In the genomic region with DNA sequence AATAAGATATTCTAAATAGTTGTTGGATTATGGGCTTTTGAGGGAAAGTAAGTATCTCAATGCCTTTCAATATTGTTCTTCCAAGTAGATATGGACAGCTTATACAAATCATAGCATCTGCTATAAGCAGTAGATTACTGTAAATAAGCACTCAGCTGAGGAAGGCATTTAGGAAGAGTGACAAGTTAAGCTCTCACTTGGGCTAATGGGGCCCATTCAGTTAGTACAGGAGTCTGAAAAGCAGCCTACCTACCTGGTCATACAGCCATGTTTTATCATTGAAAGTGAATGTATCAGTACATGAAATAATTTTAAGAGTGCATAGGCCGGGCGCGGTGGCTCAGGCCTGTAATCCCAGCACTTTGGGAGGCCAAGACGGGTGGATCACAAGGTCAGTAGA, we compare ENCODE assay signal across 16 cellular contexts.
DNase-seq lines count a peak whose midpoint lies in the region; ATAC-seq and TF ChIP-seq lines count a peak whose summit lies in the region.
"Had no signal": no experiment of that assay in that cellular context is flagged by ENCODE, and none has a peak within 500 bp of the region (broad histone marks: within the 10 kb centered on the region; RNA-seq: fewer than 3 reads in every experiment).

No MANE protein-coding gene starts in this region.

- H3K9me2 ChIP-seq in GM23338 (ENCODE audit: insufficient read depth) (no peaks in the 10 kb centered on the region), MM.1S (replicated peaks; ENCODE audit: insufficient read depth, low read length) (no peaks in the 10 kb centered on the region)

- H3K27ac Mint-ChIP-seq in GM23338 (no peak overlapping the region), brain (peak overlapping the region in 3 of 5 experiments; percentile 81 to 88 (median 84))
- H3K27ac Mint-ChIP-seq: CD4-positive, alpha-beta T cell had no signal

- no peak for DNase-seq in GM23338 (ENCODE audit: low spot score)
- DNase-seq in NCI-H82 treated with DMSO at 0.1 percent for 48 hours (lab: John Stamatoyannopoulos, UW; ENCODE audit: unreplicated experiment), result peak; percentile 51
- DNase-seq in COR-L47 (lab: John Stamatoyannopoulos, UW), result no peak
- DNase-seq in 8988T, result no peak
- DNase-seq in MM.1S, result no peak
- DNase-seq in foreskin keratinocyte, result no peak
- DNase-seq: AML-193; CD4-positive, alpha-beta T cell; DMS 273 treated with DMSO at 0.1 percent for 48 hours; DMS53; DND-41; EL had no signal

- peaks cover 47% of the 10 kb centered on the region for H3K4me1 ChIP-seq in GM23338 (ENCODE audit: insufficient read depth)
- H3K4me1 ChIP-seq in MM.1S (ENCODE audit: low read length), result no peaks in the 10 kb centered on the region
- H3K4me1 ChIP-seq in foreskin keratinocyte, result peaks cover 47% of the 10 kb centered on the region

- no peak overlapping the region for H3K4me3 ChIP-seq in GM23338
- no peak overlapping the region for H3K4me3 ChIP-seq in MM.1S (ENCODE audit: low read length)
- H3K4me3 ChIP-seq: A549, HAP-1 had no signal

- H3K36me3 ChIP-seq in GM23338 (ENCODE audit: insufficient read depth), result no peaks in the 10 kb centered on the region
- H3K36me3 ChIP-seq in MM.1S (replicated peaks; ENCODE audit: insufficient read depth, low read length), result no peaks in the 10 kb centered on the region
- H3K36me3 ChIP-seq: HAP-1 had no signal

- H3K27me3 Mint-ChIP-seq in GM23338 (ENCODE audit: insufficient read depth, low read depth, poor library complexity), result peaks cover 2% of the 10 kb centered on the region
- no peaks in the 10 kb centered on the region for H3K27me3 Mint-ChIP-seq in brain
- H3K27me3 Mint-ChIP-seq: CD4-positive, alpha-beta T cell had no signal

- H3K4me1 Mint-ChIP-seq in GM23338 (peaks cover 58% of the 10 kb centered on the region), brain (peaks cover 83% of the 10 kb centered on the region)

- H3K36me3 Mint-ChIP-seq in GM23338 (ENCODE audit: low read depth) (peaks cover 4% of the 10 kb centered on the region; the same call in 1 of the 3 replicates), brain (peaks cover 38% of the 10 kb centered on the region)

- H3K4me2 ChIP-seq in GM23338 (no peak overlapping the region), MM.1S (ENCODE audit: low read depth, low read length) (no peak overlapping the region)
- H3K4me2 ChIP-seq: A549 had no signal

- H3K9me3 ChIP-seq in MM.1S (replicated peaks; ENCODE audit: insufficient read depth, low read length), result no peaks in the 10 kb centered on the region
- H3K9me3 ChIP-seq: A549, HAP-1 had no signal

- TF ChIP-seq CTCF in GM23338 (conservative IDR thresholded peaks at IDR 0.05; ENCODE audit: low read depth in 2 of 2) (no peak), brain (conservative IDR thresholded peaks at IDR 0.05) (no peak), MM.1S (IDR thresholded peaks at IDR 0.05; ENCODE audit: low read length) (no peak), foreskin keratinocyte (conservative IDR thresholded peaks at IDR 0.05) (no peak)

- no peaks in the 10 kb centered on the region for H3K9me3 Mint-ChIP-seq in GM23338
- no peaks in the 10 kb centered on the region for H3K9me3 Mint-ChIP-seq in brain
- H3K9me3 Mint-ChIP-seq: CD4-positive, alpha-beta T cell had no signal

- H2AFZ ChIP-seq in GM23338, result no peak overlapping the region
- no peak overlapping the region for H2AFZ ChIP-seq in MM.1S (ENCODE audit: low read length)

- no peaks in the 10 kb centered on the region for H3F3A ChIP-seq in GM23338 (replicated peaks; ENCODE audit: low read depth)
- no peaks in the 10 kb centered on the region for H3F3A ChIP-seq in MM.1S (ENCODE audit: insufficient read depth, low read length)

- H3K4me3 Mint-ChIP-seq in GM23338 (no peak overlapping the region), brain (peak overlapping the region in 1 of 5 experiments; percentile 16)
- H3K4me3 Mint-ChIP-seq: CD4-positive, alpha-beta T cell had no signal

- ATAC-seq in GM23338 (no peak), foreskin keratinocyte (no peak)
- ATAC-seq: A549 had no signal

- peaks cover 99% of the 10 kb centered on the region for H3K79me2 ChIP-seq in GM23338 (replicated peaks; ENCODE audit: insufficient read depth)
- H3K79me2 ChIP-seq in MM.1S (ENCODE audit: low read length), result peaks cover 13% of the 10 kb centered on the region; the same call in 1 of the 2 replicates

- H3K27me3 ChIP-seq in GM23338 (ENCODE audit: insufficient read depth), result no peaks in the 10 kb centered on the region
- H3K27me3 ChIP-seq in MM.1S (replicated peaks; ENCODE audit: insufficient read depth, low read length), result no peaks in the 10 kb centered on the region
- no peaks in the 10 kb centered on the region for H3K27me3 ChIP-seq in foreskin keratinocyte

- H3K9ac ChIP-seq in MM.1S (ENCODE audit: low read length), result no peak overlapping the region

- H4K20me1 ChIP-seq in GM23338 (replicated peaks; ENCODE audit: insufficient read depth), result peaks cover 6% of the 10 kb centered on the region; the same call in 1 of the 2 replicates
- no peaks in the 10 kb centered on the region for H4K20me1 ChIP-seq in MM.1S (ENCODE audit: insufficient read depth, low read length)

- H3K27ac ChIP-seq in GM23338 (ENCODE audit: low read depth) (peak overlapping the region; percentile 40; the same call in 1 of the 2 replicates), MM.1S (ENCODE audit: low read length) (no peak overlapping the region), foreskin keratinocyte (no peak overlapping the region)
- H3K27ac ChIP-seq: A549, C4-2B had no signal

TF ChIP-seq in GM23338, 12 proteins besides CTCF, POLR2A, EP300 and RAD21:
- TF ChIP-seq, protein P1, sequence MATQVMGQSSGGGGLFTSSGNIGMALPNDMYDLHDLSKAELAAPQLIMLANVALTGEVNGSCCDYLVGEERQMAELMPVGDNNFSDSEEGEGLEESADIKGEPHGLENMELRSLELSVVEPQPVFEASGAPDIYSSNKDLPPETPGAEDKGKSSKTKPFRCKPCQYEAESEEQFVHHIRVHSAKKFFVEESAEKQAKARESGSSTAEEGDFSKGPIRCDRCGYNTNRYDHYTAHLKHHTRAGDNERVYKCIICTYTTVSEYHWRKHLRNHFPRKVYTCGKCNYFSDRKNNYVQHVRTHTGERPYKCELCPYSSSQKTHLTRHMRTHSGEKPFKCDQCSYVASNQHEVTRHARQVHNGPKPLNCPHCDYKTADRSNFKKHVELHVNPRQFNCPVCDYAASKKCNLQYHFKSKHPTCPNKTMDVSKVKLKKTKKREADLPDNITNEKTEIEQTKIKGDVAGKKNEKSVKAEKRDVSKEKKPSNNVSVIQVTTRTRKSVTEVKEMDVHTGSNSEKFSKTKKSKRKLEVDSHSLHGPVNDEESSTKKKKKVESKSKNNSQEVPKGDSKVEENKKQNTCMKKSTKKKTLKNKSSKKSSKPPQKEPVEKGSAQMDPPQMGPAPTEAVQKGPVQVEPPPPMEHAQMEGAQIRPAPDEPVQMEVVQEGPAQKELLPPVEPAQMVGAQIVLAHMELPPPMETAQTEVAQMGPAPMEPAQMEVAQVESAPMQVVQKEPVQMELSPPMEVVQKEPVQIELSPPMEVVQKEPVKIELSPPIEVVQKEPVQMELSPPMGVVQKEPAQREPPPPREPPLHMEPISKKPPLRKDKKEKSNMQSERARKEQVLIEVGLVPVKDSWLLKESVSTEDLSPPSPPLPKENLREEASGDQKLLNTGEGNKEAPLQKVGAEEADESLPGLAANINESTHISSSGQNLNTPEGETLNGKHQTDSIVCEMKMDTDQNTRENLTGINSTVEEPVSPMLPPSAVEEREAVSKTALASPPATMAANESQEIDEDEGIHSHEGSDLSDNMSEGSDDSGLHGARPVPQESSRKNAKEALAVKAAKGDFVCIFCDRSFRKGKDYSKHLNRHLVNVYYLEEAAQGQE (IDR thresholded peaks at IDR 0.05; ENCODE audit: unreplicated experiment), result no peak
- TF ChIP-seq JUNB (IDR thresholded peaks at IDR 0.05; ENCODE audit: unreplicated experiment) (no peak), ZNF114 (CRISPR knock-in tag; IDR thresholded peaks at IDR 0.05) (no peak), STAT1 (IDR thresholded peaks at IDR 0.05; ENCODE audit: unreplicated experiment) (no peak), ZNF331 (CRISPR knock-in tag; IDR thresholded peaks at IDR 0.05; ENCODE audit: low read depth) (no peak), EZH2phosphoT487 (IDR thresholded peaks at IDR 0.05; ENCODE audit: unreplicated experiment) (no peak), EZH2 (IDR thresholded peaks at IDR 0.05; ENCODE audit: low read depth, unreplicated experiment) (no peak)
- TF ChIP-seq, protein P2, sequence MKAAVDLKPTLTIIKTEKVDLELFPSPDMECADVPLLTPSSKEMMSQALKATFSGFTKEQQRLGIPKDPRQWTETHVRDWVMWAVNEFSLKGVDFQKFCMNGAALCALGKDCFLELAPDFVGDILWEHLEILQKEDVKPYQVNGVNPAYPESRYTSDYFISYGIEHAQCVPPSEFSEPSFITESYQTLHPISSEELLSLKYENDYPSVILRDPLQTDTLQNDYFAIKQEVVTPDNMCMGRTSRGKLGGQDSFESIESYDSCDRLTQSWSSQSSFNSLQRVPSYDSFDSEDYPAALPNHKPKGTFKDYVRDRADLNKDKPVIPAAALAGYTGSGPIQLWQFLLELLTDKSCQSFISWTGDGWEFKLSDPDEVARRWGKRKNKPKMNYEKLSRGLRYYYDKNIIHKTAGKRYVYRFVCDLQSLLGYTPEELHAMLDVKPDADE (IDR thresholded peaks at IDR 0.05), result no peak
TF ChIP-seq in GM23338: peak in this region for 0.
